ENCODE assay signal across 29 cellular contexts in genomic region chr7:126065766-126066165, GRCh38.
"Had no signal": no experiment of that assay in that cellular context is flagged by ENCODE, and none has a peak within 500 bp of the region (broad histone marks: within the 10 kb centered on the region; RNA-seq: fewer than 3 reads in every experiment).

No MANE protein-coding gene starts in this region.

- H3K36me3 Mint-ChIP-seq: activated naive CD8-positive, alpha-beta T cell treated with anti-CD3 and anti-CD28 coated beads for 36 hours had no signal

- H3K27ac ChIP-seq: adrenal gland, body of pancreas, esophagus muscularis mucosa, foreskin keratinocyte, gastrocnemius medialis had no signal

- H3K27ac Mint-ChIP-seq: activated CD4-positive, alpha-beta T cell treated with anti-CD3 and anti-CD28 coated beads, Interleukin-2, amount 10 ng/mL, durations not matched to agents 7 days and 5 days; activated CD8-positive, alpha-beta T cell treated with anti-CD3 and anti-CD28 coated beads for 36 hours; activated naive CD8-positive, alpha-beta T cell treated with anti-CD3 and anti-CD28 coated beads for 36 hours; activated naive CD8-positive, alpha-beta T cell treated with anti-CD3 and anti-CD28 coated beads, Interleukin-2, amount 50 U/mL, for 24 hours; activated T-helper 17 cell treated with anti-CD3 and anti-CD28 coated beads, Interleukin-2, amount 50 U/mL, for 72 hours; effector memory CD8-positive, alpha-beta T cell; WTC11 had no signal

- H3K4me3 Mint-ChIP-seq: activated CD4-positive, alpha-beta T cell treated with anti-CD3 and anti-CD28 coated beads, Interleukin-2, amount 10 ng/mL, durations not matched to agents 7 days and 5 days; activated CD8-positive, alpha-beta T cell treated with anti-CD3 and anti-CD28 coated beads for 36 hours; activated naive CD8-positive, alpha-beta T cell treated with anti-CD3 and anti-CD28 coated beads for 36 hours; activated naive CD8-positive, alpha-beta T cell treated with anti-CD3 and anti-CD28 coated beads, Interleukin-2, amount 50 U/mL, for 24 hours; activated T-cell treated with anti-CD3 and anti-CD28 coated beads, Interleukin-2, amount 50 U/mL, for 4 hours; activated T-helper 17 cell treated with anti-CD3 and anti-CD28 coated beads, Interleukin-2, amount 50 U/mL, for 72 hours; effector memory CD8-positive, alpha-beta T cell; WTC11 had no signal

- H3K4me1 Mint-ChIP-seq: activated CD4-positive, alpha-beta T cell treated with anti-CD3 and anti-CD28 coated beads, Interleukin-2, amount 10 ng/mL, durations not matched to agents 7 days and 5 days; activated naive CD8-positive, alpha-beta T cell treated with anti-CD3 and anti-CD28 coated beads for 36 hours; activated naive CD8-positive, alpha-beta T cell treated with anti-CD3 and anti-CD28 coated beads, Interleukin-2, amount 50 U/mL, for 24 hours; activated T-helper 17 cell treated with anti-CD3 and anti-CD28 coated beads, Interleukin-2, amount 50 U/mL, for 72 hours; WTC11 had no signal

- H3K36me3 ChIP-seq: adrenal gland, esophagus muscularis mucosa, gastrocnemius medialis had no signal

- H3K27me3 ChIP-seq: adrenal gland, body of pancreas, esophagus muscularis mucosa, foreskin keratinocyte, gastrocnemius medialis had no signal

- H3K4me3 ChIP-seq: adrenal gland, body of pancreas, esophagus muscularis mucosa, gastrocnemius medialis had no signal

- H3K27me3 Mint-ChIP-seq: activated CD4-positive, alpha-beta T cell treated with anti-CD3 and anti-CD28 coated beads, Interleukin-2, amount 10 ng/mL, durations not matched to agents 7 days and 5 days; activated CD8-positive, alpha-beta T cell treated with anti-CD3 and anti-CD28 coated beads for 36 hours; activated naive CD8-positive, alpha-beta T cell treated with anti-CD3 and anti-CD28 coated beads for 36 hours; activated naive CD8-positive, alpha-beta T cell treated with anti-CD3 and anti-CD28 coated beads, Interleukin-2, amount 50 U/mL, for 24 hours; activated T-helper 17 cell treated with anti-CD3 and anti-CD28 coated beads, Interleukin-2, amount 50 U/mL, for 72 hours; effector memory CD8-positive, alpha-beta T cell had no signal

- DNase-seq: activated CD4-positive, alpha-beta T cell treated with anti-CD3 and anti-CD28 coated beads for 1 hour; activated CD4-positive, alpha-beta T cell treated with anti-CD3 and anti-CD28 coated beads for 4 hours; activated CD4-positive, alpha-beta T cell treated with anti-CD3 and anti-CD28 coated beads, Interleukin-2, amount 10 ng/mL, durations not matched to agents 7 days and 5 days; activated CD4-positive, alpha-beta T cell treated with anti-CD3 and anti-CD28 coated beads, Interleukin-2, amount 50 U/mL, for 4 hours; activated CD8-positive, alpha-beta memory T cell treated with anti-CD3 and anti-CD28 coated beads for 24 hours; activated CD8-positive, alpha-beta T cell treated with anti-CD3 and anti-CD28 coated beads for 36 hours; activated effector memory CD4-positive, alpha-beta T cell treated with Interleukin-2 at 50 U/mL for 16 hours; activated gamma-delta T cell treated with Interleukin-2 at 50 U/mL for 16 hours; activated naive CD4-positive, alpha-beta T cell treated with anti-CD3 and anti-CD28 coated beads, Interleukin-2, amount 50 U/mL, for 16 hours; activated naive CD4-positive, alpha-beta T cell treated with Interleukin-2 at 50 U/mL for 16 hours; activated naive CD8-positive, alpha-beta T cell treated with anti-CD3 and anti-CD28 coated beads for 36 hours; activated naive CD8-positive, alpha-beta T cell treated with anti-CD3 and anti-CD28 coated beads, Interleukin-2, amount 50 U/mL, for 24 hours; activated T-cell treated with anti-CD3 and anti-CD28 coated beads, Interleukin-2, amount 50 U/mL, for 4 hours; adrenal gland; amygdala; aorta; body of pancreas; cortex of kidney; dermis blood vessel endothelial cell; effector CD4-positive, alpha-beta T cell; effector memory CD8-positive, alpha-beta T cell; erythroblast; foreskin keratinocyte; gastrocnemius medialis; T-helper 2 cell had no signal

- FAIRE-seq: colon had no signal

- H3K9me3 ChIP-seq: body of pancreas, esophagus muscularis mucosa, gastrocnemius medialis had no signal
